In genomic region chr2:43759195-43759594, GRCh38 we compare ENCODE assay signal across 1 cellular context.
TF ChIP-seq lines count a peak whose summit lies in the region.

No MANE protein-coding gene starts in this region.

TF ChIP-seq in GM23338, 12 proteins besides CTCF, POLR2A, EP300 and RAD21 (continued from another document):
- no peak for TF ChIP-seq ZNF462 (CRISPR knock-in tag; IDR thresholded peaks at IDR 0.05)
- TF ChIP-seq REST (IDR thresholded peaks at IDR 0.05; ENCODE audit: unreplicated experiment), result no peak
- no peak for TF ChIP-seq ETS1 (IDR thresholded peaks at IDR 0.05)
- no peak for TF ChIP-seq POLR2AphosphoS5 (IDR thresholded peaks at IDR 0.05; ENCODE audit: low read depth)
- no peak for TF ChIP-seq NANOG (IDR thresholded peaks at IDR 0.05; ENCODE audit: borderline replicate concordance)
- TF ChIP-seq ZNF331 (CRISPR knock-in tag; IDR thresholded peaks at IDR 0.05; ENCODE audit: low read depth), result no peak
